Comparison of ENCODE assay signal across 1 cellular context in the genomic region with DNA sequence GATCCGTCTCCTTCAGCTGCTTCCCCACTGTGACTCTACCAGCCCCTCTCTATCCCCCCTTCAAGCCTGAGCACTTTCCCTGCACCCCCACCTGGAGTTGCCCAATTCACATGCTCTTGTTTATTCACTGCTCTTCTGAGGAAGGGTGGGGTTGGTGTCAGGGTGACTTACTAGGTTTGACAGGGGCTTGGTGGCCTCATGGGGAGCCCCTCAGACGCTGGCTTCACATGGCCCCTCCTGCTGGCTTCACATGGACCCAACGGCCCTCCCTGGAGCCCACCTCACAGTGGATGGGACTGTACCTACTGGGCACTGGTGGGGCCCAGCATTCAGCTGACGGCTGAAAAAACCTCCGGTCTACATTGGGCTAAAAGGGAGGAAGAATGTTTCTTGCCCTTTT.
TF ChIP-seq lines count a peak whose summit lies in the region.

No MANE protein-coding gene starts in this region.

TF ChIP-seq in A549, 52 proteins besides CTCF, POLR2A, EP300 and RAD21 (continued from another document):
- TF ChIP-seq, protein P1, sequence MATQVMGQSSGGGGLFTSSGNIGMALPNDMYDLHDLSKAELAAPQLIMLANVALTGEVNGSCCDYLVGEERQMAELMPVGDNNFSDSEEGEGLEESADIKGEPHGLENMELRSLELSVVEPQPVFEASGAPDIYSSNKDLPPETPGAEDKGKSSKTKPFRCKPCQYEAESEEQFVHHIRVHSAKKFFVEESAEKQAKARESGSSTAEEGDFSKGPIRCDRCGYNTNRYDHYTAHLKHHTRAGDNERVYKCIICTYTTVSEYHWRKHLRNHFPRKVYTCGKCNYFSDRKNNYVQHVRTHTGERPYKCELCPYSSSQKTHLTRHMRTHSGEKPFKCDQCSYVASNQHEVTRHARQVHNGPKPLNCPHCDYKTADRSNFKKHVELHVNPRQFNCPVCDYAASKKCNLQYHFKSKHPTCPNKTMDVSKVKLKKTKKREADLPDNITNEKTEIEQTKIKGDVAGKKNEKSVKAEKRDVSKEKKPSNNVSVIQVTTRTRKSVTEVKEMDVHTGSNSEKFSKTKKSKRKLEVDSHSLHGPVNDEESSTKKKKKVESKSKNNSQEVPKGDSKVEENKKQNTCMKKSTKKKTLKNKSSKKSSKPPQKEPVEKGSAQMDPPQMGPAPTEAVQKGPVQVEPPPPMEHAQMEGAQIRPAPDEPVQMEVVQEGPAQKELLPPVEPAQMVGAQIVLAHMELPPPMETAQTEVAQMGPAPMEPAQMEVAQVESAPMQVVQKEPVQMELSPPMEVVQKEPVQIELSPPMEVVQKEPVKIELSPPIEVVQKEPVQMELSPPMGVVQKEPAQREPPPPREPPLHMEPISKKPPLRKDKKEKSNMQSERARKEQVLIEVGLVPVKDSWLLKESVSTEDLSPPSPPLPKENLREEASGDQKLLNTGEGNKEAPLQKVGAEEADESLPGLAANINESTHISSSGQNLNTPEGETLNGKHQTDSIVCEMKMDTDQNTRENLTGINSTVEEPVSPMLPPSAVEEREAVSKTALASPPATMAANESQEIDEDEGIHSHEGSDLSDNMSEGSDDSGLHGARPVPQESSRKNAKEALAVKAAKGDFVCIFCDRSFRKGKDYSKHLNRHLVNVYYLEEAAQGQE (IDR thresholded peaks at IDR 0.05): no peak
- no peak for TF ChIP-seq CHD4 (IDR thresholded peaks at IDR 0.05; ENCODE audit: borderline replicate concordance)
- TF ChIP-seq, protein P2, sequence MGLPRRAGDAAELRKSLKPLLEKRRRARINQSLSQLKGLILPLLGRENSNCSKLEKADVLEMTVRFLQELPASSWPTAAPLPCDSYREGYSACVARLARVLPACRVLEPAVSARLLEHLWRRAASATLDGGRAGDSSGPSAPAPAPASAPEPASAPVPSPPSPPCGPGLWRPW (IDR thresholded peaks at IDR 0.05): no peak
- no peak for TF ChIP-seq CBX8 (IDR thresholded peaks at IDR 0.05)
- no peak for TF ChIP-seq HOXB13 (CRISPR knock-in tag; IDR thresholded peaks at IDR 0.05; ENCODE audit: low read depth)
- no peak for TF ChIP-seq MAZ (IDR thresholded peaks at IDR 0.05; ENCODE audit: borderline replicate concordance, low read depth, low read length)
- TF ChIP-seq RCOR1 (IDR thresholded peaks at IDR 0.05; ENCODE audit: low read depth, low read length): no peak
- no peak for TF ChIP-seq PHF8 (IDR thresholded peaks at IDR 0.05; ENCODE audit: borderline replicate concordance, low read depth)
